35 cellular contexts compared by ENCODE assay signal in the genomic region with DNA sequence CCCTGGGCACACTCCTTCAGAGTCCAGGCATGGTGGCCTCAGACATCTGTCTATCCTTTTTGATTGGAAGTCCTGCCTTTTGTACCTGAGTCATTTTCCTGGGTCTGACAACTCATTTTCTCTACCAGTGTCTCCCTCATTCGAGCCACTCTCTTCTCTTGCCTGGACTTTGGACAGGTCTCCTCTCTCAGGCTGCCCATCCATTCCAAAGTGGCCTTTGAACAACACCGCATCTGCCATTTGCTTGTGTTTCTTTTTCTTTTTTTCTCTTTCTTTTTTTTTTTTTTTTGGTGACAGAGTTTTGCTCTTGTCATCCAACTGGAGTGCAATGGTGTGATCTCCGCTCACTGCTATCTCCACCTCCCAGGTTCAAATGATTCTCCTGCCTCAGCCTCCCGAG.
"Had no signal": no experiment of that assay in that cellular context is flagged by ENCODE, and none has a peak within 500 bp of the region (broad histone marks: within the 10 kb centered on the region; RNA-seq: fewer than 3 reads in every experiment).

No MANE protein-coding gene starts in this region.

- H3K4me2 ChIP-seq: KMS-11 had no signal

- DNase-seq: Karpas-422, Kasumi-1, MG63, MM.1S, MV-4-11, NCI-H1048, NCI-H1092, NCI-H1092 treated with DMSO at 0.1 percent for 48 hours, NCI-H1105, NCI-H1105 treated with DMSO at 0.1 percent for 48 hours, NCI-H1417, NCI-H1417 treated with DMSO at 0.1 percent for 48 hours, NCI-H1436, NCI-H1436 treated with DMSO at 0.1 percent for 48 hours, NCI-H146, NCI-H1694, NCI-H1694 treated with DMSO at 0.1 percent for 48 hours, NCI-H187, NCI-H187 treated with DMSO at 0.1 percent for 48 hours, NCI-H1930, NCI-H2029, NCI-H2029 treated with DMSO at 0.1 percent for 48 hours, NCI-H2081, NCI-H2081 treated with DMSO at 0.1 percent for 48 hours, NCI-H2107, NCI-H2171, NCI-H2171 treated with DMSO at 0.1 percent for 48 hours, NCI-H2227 treated with DMSO at 0.1 percent for 48 hours, NCI-H226, NCI-H345, NCI-H446, NCI-H446 treated with DMSO at 0.1 percent for 48 hours, NCI-H510A, NCI-H510A treated with DMSO at 0.1 percent for 48 hours had no signal

- H3K4me3 ChIP-seq: MG63 had no signal

- H3K27me3 ChIP-seq: MG63 had no signal

- H3K27ac ChIP-seq: KMS-11 had no signal

- H3K36me3 ChIP-seq: MG63 had no signal

- H3K9ac ChIP-seq: KMS-11 had no signal

- H3K9me3 ChIP-seq: MG63 had no signal
